8 cellular contexts compared by ENCODE assay signal in the genomic region with DNA sequence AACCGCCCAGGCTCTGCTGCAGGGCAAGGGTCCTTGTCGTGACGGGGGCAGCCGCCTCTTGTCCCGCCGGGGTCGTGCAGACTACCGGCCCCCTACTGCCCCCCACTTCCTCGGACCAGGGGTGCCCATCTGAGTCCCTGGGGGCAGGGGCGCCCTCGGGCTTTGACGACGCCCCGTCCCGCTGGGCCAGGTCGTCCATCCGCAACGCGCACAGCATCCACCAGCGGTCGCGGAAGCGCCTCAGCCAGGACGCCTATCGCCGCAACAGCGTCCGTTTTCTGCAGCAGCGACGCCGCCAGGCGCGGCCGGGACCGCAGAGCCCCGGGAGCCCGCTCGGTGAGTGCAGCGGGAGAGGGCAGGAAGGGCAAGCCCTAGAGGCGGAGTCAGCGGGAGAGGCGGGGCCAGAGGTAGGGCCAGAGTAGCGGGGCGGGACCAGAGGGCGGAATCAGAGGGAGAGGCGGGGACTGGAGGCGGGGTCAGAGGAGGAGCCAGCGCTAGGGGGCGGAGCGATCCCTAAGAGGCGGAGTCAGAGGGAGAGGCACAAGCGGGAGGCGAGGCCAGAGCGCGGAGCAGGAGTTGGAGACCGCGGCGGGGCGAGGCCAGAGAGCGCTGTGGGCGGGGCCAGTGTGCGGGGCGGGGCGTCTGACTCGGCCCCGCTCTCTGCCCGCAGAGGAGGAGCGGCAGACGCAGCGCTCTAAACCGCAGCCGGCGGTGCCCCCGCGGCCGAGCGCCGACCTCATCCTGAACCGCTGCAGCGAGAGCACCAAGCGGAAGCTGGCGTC. TPM values are rescaled to one million over a fixed set of nuclear protein-coding genes. Genes with fewer than 3 reads are reported as not detected.
A peak's percentile ranks its signal among the peaks of the same experiment; 100 is the strongest.
DNase-seq lines count a peak whose midpoint lies in the region; ATAC-seq and TF ChIP-seq lines count a peak whose summit lies in the region.
"Not testable (repeated sequence)": the region's sequence is repeated elsewhere in the genome, so short reads cannot be mapped to it uniquely, and the experiment has no call there.

No MANE protein-coding gene starts in this region.

- H3K4me3 Mint-ChIP-seq in stimulated activated naive CD8-positive, alpha-beta T cell treated with anti-CD3 and anti-CD28 coated beads, Interleukin-15, amount 100 ng/mL, for 72 hours: peak overlapping the region in 1 of 2 donors; percentile 19

- H3K4me3 ChIP-seq in SK-N-SH (ENCODE audit: low read depth in 2 of 2, low read length in 1 of 2): peak overlapping the region in 1 of 2 experiments; percentile 38; a peak in 2 of 4 replicates

- H3K9me3 ChIP-seq in SK-N-SH: not testable (repeated sequence)

- H3K9me3 Mint-ChIP-seq in stimulated activated naive CD8-positive, alpha-beta T cell treated with anti-CD3 and anti-CD28 coated beads, Interleukin-15, amount 100 ng/mL, for 72 hours: not testable (repeated sequence)

- H3K9ac ChIP-seq in SK-N-SH: 0 out of 2 replicates have a peak overlapping the region, but pooled peaks have one; percentile 34

- CTCF ChIA-PET in SK-N-SH (lab: Yijun Ruan, JAX): not testable (repeated sequence)

- ATAC-seq in GM18499 (IDR thresholded peaks at IDR 0.05; ENCODE audit: insufficient read depth, unreplicated experiment) (peak; percentile 61), HG02884 (IDR thresholded peaks at IDR 0.05; ENCODE audit: unreplicated experiment) (peak; percentile 85), foreskin keratinocyte (peak; percentile 92)
- ATAC-seq in stimulated activated naive CD8-positive, alpha-beta T cell treated with anti-CD3 and anti-CD28 coated beads, Interleukin-15, amount 100 ng/mL, for 72 hours: peak; percentile 92

- H3K27ac ChIP-seq in SK-N-SH (ENCODE audit: low read depth in 2 of 2, low read length in 1 of 2); foreskin keratinocyte: not testable (repeated sequence)

- 0% methylated on average over 24 of the region's 82 CpGs for WGBS in SK-N-SH (ENCODE audit: low lambda C conversion rate)

- POLR2A ChIA-PET in SK-N-SH (lab: Yijun Ruan, JAX): not testable (repeated sequence)

- H3K27me3 ChIP-seq in SK-N-SH (ENCODE audit: insufficient read depth); foreskin keratinocyte: not testable (repeated sequence)

- H3K27ac Mint-ChIP-seq in stimulated activated naive CD8-positive, alpha-beta T cell treated with anti-CD3 and anti-CD28 coated beads, Interleukin-15, amount 100 ng/mL, for 72 hours: not testable (repeated sequence)

- not testable (repeated sequence) for H3K36me3 ChIP-seq in SK-N-SH (replicated peaks in 1 of 2; ENCODE audit: control insufficient read depth in 1 of 2, insufficient read depth in 2 of 2, low read length in 1 of 2)

- not testable (repeated sequence) for TF ChIP-seq CTCF in SK-N-SH (IDR thresholded peaks at IDR 0.05); foreskin keratinocyte (conservative IDR thresholded peaks at IDR 0.05)

- H3K4me2 ChIP-seq in SK-N-SH: peak overlapping the region; percentile 66; the same call in 1 of the 2 replicates

- not testable (repeated sequence) for H3K79me2 ChIP-seq in SK-N-SH (ENCODE audit: insufficient read depth)

- TF ChIP-seq EP300 in SK-N-SH (IDR thresholded peaks at IDR 0.05; ENCODE audit: borderline replicate concordance in 1 of 2, low read depth in 1 of 2, low read length in 1 of 2): not testable (repeated sequence)

- H3K4me1 Mint-ChIP-seq in stimulated activated naive CD8-positive, alpha-beta T cell treated with anti-CD3 and anti-CD28 coated beads, Interleukin-15, amount 100 ng/mL, for 72 hours: not testable (repeated sequence)

- TF ChIP-seq RAD21 in SK-N-SH (IDR thresholded peaks at IDR 0.05; ENCODE audit: low read length): 0 out of 2 replicates have a peak, but pooled peaks have one; percentile 4

- not testable (repeated sequence) for H2AFZ ChIP-seq in SK-N-SH (ENCODE audit: low read depth)

- H3K27me3 Mint-ChIP-seq in stimulated activated naive CD8-positive, alpha-beta T cell treated with anti-CD3 and anti-CD28 coated beads, Interleukin-15, amount 100 ng/mL, for 72 hours: not testable (repeated sequence)

- DNase-seq in NCI-H1436 treated with DMSO at 0.1 percent for 48 hours (lab: John Stamatoyannopoulos, UW): peak; percentile 47
- not testable (repeated sequence) for DNase-seq in SK-N-SH
- peak; percentile 86 for DNase-seq in activated gamma-delta T cell treated with anti-CD3 and anti-CD28 coated beads, Interleukin-2, amount 50 U/mL, for 16 hours (ENCODE audit: low read depth)
- DNase-seq in foreskin keratinocyte: peak; percentile 40 to 59
- DNase-seq in occipital lobe (lab: John Stamatoyannopoulos, UW): peak; percentile 90
- peak; percentile 97 to 99 for DNase-seq in stimulated activated naive CD8-positive, alpha-beta T cell treated with anti-CD3 and anti-CD28 coated beads, Interleukin-15, amount 100 ng/mL, for 72 hours

- not testable (repeated sequence) for H3F3A ChIP-seq in SK-N-SH (replicated peaks; ENCODE audit: insufficient read depth)

- H4K20me1 ChIP-seq in SK-N-SH (ENCODE audit: insufficient read depth): not testable (repeated sequence)

- not testable (repeated sequence) for H3K9me2 ChIP-seq in SK-N-SH

- not testable (repeated sequence) for H3K4me1 ChIP-seq in SK-N-SH (ENCODE audit: control insufficient read depth in 1 of 2, insufficient read depth in 2 of 2, low read depth in 1 of 2, low read length in 1 of 2); foreskin keratinocyte

RNA-seq across cellular contexts. Expression of a gene that starts 14.7 kb away (rescaled TPM):
- polyA plus RNA-seq in SK-N-SH (2012; rRNA removed): 0.05 TPM in 1 of 2 replicates, not detected in the other
- polyA plus RNA-seq in SK-N-SH (2012; cell fraction: cytosol; rRNA removed): 0.03 TPM in 1 of 2 replicates, not detected in the other
- 0.12 TPM in 2 replicates for polyA plus RNA-seq in SK-N-SH (2012; cell fraction: nucleus; rRNA removed)
- total RNA-seq in foreskin keratinocyte: 0.07 and 0.32 TPM in 2 replicates
- polyA plus RNA-seq in foreskin keratinocyte: 0.34 and 0.36 TPM in 2 replicates
- not detected for total RNA-seq in occipital lobe
